Comparison of ENCODE assay signal across 1 cellular context in genomic region chr3:70753572-70753971, GRCh38.
TF ChIP-seq lines count a peak whose summit lies in the region.

No MANE protein-coding gene starts in this region.

TF ChIP-seq in GM23338, 12 proteins besides CTCF, POLR2A, EP300 and RAD21 (continued from another document):
- TF ChIP-seq ZNF462 (CRISPR knock-in tag; IDR thresholded peaks at IDR 0.05) (no peak), STAT1 (IDR thresholded peaks at IDR 0.05; ENCODE audit: unreplicated experiment) (no peak), ETS1 (IDR thresholded peaks at IDR 0.05) (no peak), NANOG (IDR thresholded peaks at IDR 0.05; ENCODE audit: borderline replicate concordance) (no peak), ZNF114 (CRISPR knock-in tag; IDR thresholded peaks at IDR 0.05) (no peak), ZNF331 (CRISPR knock-in tag; IDR thresholded peaks at IDR 0.05; ENCODE audit: low read depth) (no peak), REST (IDR thresholded peaks at IDR 0.05; ENCODE audit: unreplicated experiment) (no peak), CREB1 (CRISPR knock-in tag; IDR thresholded peaks at IDR 0.05; ENCODE audit: low read depth) (no peak)
TF ChIP-seq in GM23338: peak in this region for 0.
